ENCODE assay signal across 1 cellular context in genomic region chr17:82636626-82637598, GRCh38.
TF ChIP-seq lines count a peak whose summit lies in the region.

No MANE protein-coding gene starts in this region.

TF ChIP-seq in HepG2, 621 proteins besides CTCF, POLR2A, EP300 and RAD21 (continued from another document and continues in another):
- TF ChIP-seq ZNF646 (CRISPR knock-in tag; IDR thresholded peaks at IDR 0.05) (no peak), CAMTA2 (CRISPR knock-in tag; IDR thresholded peaks at IDR 0.05; ENCODE audit: borderline replicate concordance) (no peak), MATR3 (CRISPR knock-in tag; IDR thresholded peaks at IDR 0.05) (no peak), MXD1 (CRISPR knock-in tag; IDR thresholded peaks at IDR 0.05) (no peak), KLF9 (CRISPR knock-in tag; IDR thresholded peaks at IDR 0.05; ENCODE audit: low read depth) (no peak), YEATS4 (CRISPR knock-in tag; IDR thresholded peaks at IDR 0.05; ENCODE audit: borderline replicate concordance) (no peak), SALL2 (CRISPR knock-in tag; IDR thresholded peaks at IDR 0.05) (no peak), ZBTB34 (CRISPR knock-in tag; IDR thresholded peaks at IDR 0.05) (no peak), ZBTB46 (CRISPR knock-in tag; IDR thresholded peaks at IDR 0.05; ENCODE audit: borderline replicate concordance) (no peak), CREM (IDR thresholded peaks at IDR 0.05) (0 out of 2 replicates have a peak, but pooled peaks have one; percentile 15), CREM (CRISPR knock-in tag; IDR thresholded peaks at IDR 0.05) (no peak), RBAK (CRISPR knock-in tag; IDR thresholded peaks at IDR 0.05) (no peak), SKIL (CRISPR knock-in tag; IDR thresholded peaks at IDR 0.05; ENCODE audit: borderline replicate concordance) (no peak), SNRNP70 (IDR thresholded peaks at IDR 0.05; ENCODE audit: low read depth, low read length) (no peak), ZKSCAN8 (CRISPR knock-in tag; IDR thresholded peaks at IDR 0.05; ENCODE audit: borderline replicate concordance) (no peak), HOMEZ (CRISPR knock-in tag; IDR thresholded peaks at IDR 0.05; ENCODE audit: low read depth) (peak; percentile 95), ZFP41 (CRISPR knock-in tag; IDR thresholded peaks at IDR 0.05; ENCODE audit: borderline replicate concordance) (no peak), THAP7 (CRISPR knock-in tag; IDR thresholded peaks at IDR 0.05) (no peak), KLF15 (CRISPR knock-in tag; IDR thresholded peaks at IDR 0.05; ENCODE audit: borderline replicate concordance) (no peak), KAT2B (IDR thresholded peaks at IDR 0.05; ENCODE audit: borderline replicate concordance, low read depth, low read length) (peak; percentile 59), HINFP (CRISPR knock-in tag; IDR thresholded peaks at IDR 0.05; ENCODE audit: low read depth) (no peak), ZNF256 (CRISPR knock-in tag; conservative IDR thresholded peaks at IDR 0.05) (no peak), PBX2 (CRISPR knock-in tag; IDR thresholded peaks at IDR 0.05) (0 out of 2 replicates have a peak, but pooled peaks have one; percentile 10), MYNN (CRISPR knock-in tag; IDR thresholded peaks at IDR 0.05; ENCODE audit: low read depth) (no peak), ZNF280B (CRISPR knock-in tag; IDR thresholded peaks at IDR 0.05; ENCODE audit: borderline replicate concordance) (no peak), ZHX2 (IDR thresholded peaks at IDR 0.05; ENCODE audit: low read depth) (no peak), ZHX2 (CRISPR knock-in tag; IDR thresholded peaks at IDR 0.05; ENCODE audit: borderline replicate concordance) (no peak)
